Comparison of ENCODE assay signal across 8 cellular contexts in the genomic region with DNA sequence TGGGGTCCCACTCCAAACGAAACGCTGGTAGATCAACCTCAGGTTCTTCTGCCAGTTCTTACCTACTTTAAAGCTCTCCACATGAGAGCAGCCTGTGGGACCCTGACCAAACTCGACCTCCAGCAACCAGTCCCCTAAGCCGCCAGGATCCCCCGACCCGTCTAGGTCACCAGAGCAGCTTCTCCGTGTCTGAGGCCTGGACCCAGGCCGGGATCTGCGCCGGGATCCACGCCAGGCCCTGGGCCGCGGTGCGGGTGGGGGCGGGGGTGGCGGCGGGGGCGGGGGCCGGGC. TPM values are rescaled to one million over a fixed set of nuclear protein-coding genes. Genes with fewer than 3 reads are reported as not detected.
DNase-seq lines count a peak whose midpoint lies in the region; ATAC-seq and TF ChIP-seq lines count a peak whose summit lies in the region.

No MANE protein-coding gene starts in this region.

- H3K9ac ChIP-seq in neural cell (ENCODE audit: low read length): peak overlapping the region; percentile 56

- H3K9me3 Mint-ChIP-seq in CD4-positive, alpha-beta memory T cell: peaks cover 0 to 2% (median 0%) of the 10 kb centered on the region in 8 donors

- TF ChIP-seq RAD21 in neural cell (conservative IDR thresholded peaks at IDR 0.05): no peak

- H4K20me1 ChIP-seq in neural cell (ENCODE audit: insufficient read depth): no peaks in the 10 kb centered on the region

- no peaks in the 10 kb centered on the region for H3K27me3 ChIP-seq in CD4-positive, alpha-beta memory T cell (ENCODE audit: insufficient read depth, low read length)
- H3K27me3 ChIP-seq in neural cell (ENCODE audit: insufficient read depth, low read depth, low read length): no peaks in the 10 kb centered on the region

- no peaks in the 10 kb centered on the region for H3K9me3 ChIP-seq in CD4-positive, alpha-beta memory T cell (ENCODE audit: control insufficient read depth in 1 of 2, low read length in 2 of 2)
- no peaks in the 10 kb centered on the region for H3K9me3 ChIP-seq in neural cell (ENCODE audit: low read length)

- peaks cover 4 to 18% (median 12%) of the 10 kb centered on the region in 4 donors for H3K4me1 Mint-ChIP-seq in CD4-positive, alpha-beta memory T cell

- ATAC-seq in HG02938 (IDR thresholded peaks at IDR 0.05; ENCODE audit: unreplicated experiment): peak; percentile 9

- intact Hi-C loops in CD4-positive, alpha-beta memory T cell (cut with micrococcal nuclease): no loop called here

- H3K27ac Mint-ChIP-seq in CD4-positive, alpha-beta memory T cell: peak overlapping the region; percentile 49 to 94 (median 72)

- H3K4me1 ChIP-seq in CD4-positive, alpha-beta memory T cell (ENCODE audit: insufficient read depth, low read length): peaks cover 10% of the 10 kb centered on the region

- no peak overlapping the region for H3K27ac ChIP-seq in CD4-positive, alpha-beta memory T cell (ENCODE audit: low read depth, low read length)
- peak overlapping the region; percentile 65 for H3K27ac ChIP-seq in neural cell (ENCODE audit: low read length)

- H3K36me3 ChIP-seq in CD4-positive, alpha-beta memory T cell (ENCODE audit: insufficient read depth, low read length): no peaks in the 10 kb centered on the region
- no peaks in the 10 kb centered on the region for H3K36me3 ChIP-seq in neural cell (ENCODE audit: insufficient read depth, low read length)

- POLR2A ChIA-PET in CD4-positive, alpha-beta memory T cell (lab: Charles Lee; ENCODE audit: partially characterized antibody): interaction anchor here (0.8 to 3.3 kb wide), 9 partner anchors 36 to 1804 kb away, joined by 3 to 50 read pairs (median 9); partner anchors contain the start of genes APEX2, MAGEH1, RRAGB and UBQLN2

- peak overlapping the region; percentile 33 for H2AFZ ChIP-seq in neural cell (ENCODE audit: low read depth, low read length)

- no peaks in the 10 kb centered on the region for H3K27me3 Mint-ChIP-seq in CD4-positive, alpha-beta memory T cell

- DNase-seq in CD4-positive, alpha-beta memory T cell: no peak
- DNase-seq in cardiac fibroblast (ENCODE audit: low read depth in 2 of 2) (no peak), AG20443 (ENCODE audit: low spot score) (no peak), inferior parietal cortex (ENCODE audit: extremely low spot score) (no peak), NCI-H1417 treated with DMSO at 0.1 percent for 48 hours (lab: John Stamatoyannopoulos, UW) (no peak)
- DNase-seq in activated effector memory CD4-positive, alpha-beta T cell treated with Interleukin-2 at 50 U/mL for 16 hours: no peak

- peak overlapping the region; percentile 76 to 90 (median 83) for H3K4me3 Mint-ChIP-seq in CD4-positive, alpha-beta memory T cell

- H3K36me3 Mint-ChIP-seq in CD4-positive, alpha-beta memory T cell: peaks cover 0 to 5% of the 10 kb centered on the region in 2 donors

- H3K9me2 ChIP-seq in neural cell (ENCODE audit: insufficient read depth, low read length): no peaks in the 10 kb centered on the region

- H3F3A ChIP-seq in neural cell (ENCODE audit: insufficient read depth, low read length, poor library complexity, severe bottlenecking): no peaks in the 10 kb centered on the region

- no peak for TF ChIP-seq EP300 in neural cell (conservative IDR thresholded peaks at IDR 0.05; ENCODE audit: poor library complexity, severe bottlenecking)

- CTCF ChIA-PET in CD4-positive, alpha-beta memory T cell (lab: Charles Lee; ENCODE audit: partially characterized antibody): interaction anchor here (1.2 to 2.5 kb wide), 6 partner anchors 36 to 849 kb away, joined by 3 to 16 read pairs (median 7); partner anchors contain the start of genes MAGEH1 and RRAGB

- H3K4me3 ChIP-seq in CD4-positive, alpha-beta memory T cell (ENCODE audit: low read length in 2 of 2): no peak overlapping the region
- peak overlapping the region; percentile 15 to 18 for H3K4me3 ChIP-seq in cardiac fibroblast (replicated peaks in 1 of 2; ENCODE audit: low read depth in 2 of 2, low read length in 2 of 2)
- peak overlapping the region; percentile 76 for H3K4me3 ChIP-seq in neural cell (ENCODE audit: low read length)

- H3K79me2 ChIP-seq in neural cell (replicated peaks; ENCODE audit: insufficient read depth, low read length): no peaks in the 10 kb centered on the region

- peak overlapping the region; percentile 44 for H3K4me2 ChIP-seq in neural cell (ENCODE audit: low read length)

- TF ChIP-seq CTCF in cardiac fibroblast (IDR thresholded peaks at IDR 0.05; ENCODE audit: low read depth, low read length) (no peak), neural cell (IDR thresholded peaks at IDR 0.05; ENCODE audit: poor library complexity, severe bottlenecking) (no peak)

TF ChIP-seq in neural cell, 6 proteins besides CTCF, POLR2A, EP300 and RAD21:
- TF ChIP-seq MXI1 (conservative IDR thresholded peaks at IDR 0.05; ENCODE audit: poor library complexity, severe bottlenecking) (no peak), TAF1 (IDR thresholded peaks at IDR 0.05; ENCODE audit: low read depth) (no peak), REST (IDR thresholded peaks at IDR 0.05; ENCODE audit: borderline replicate concordance) (no peak), SMC3 (conservative IDR thresholded peaks at IDR 0.05; ENCODE audit: poor library complexity) (no peak), EZH2 (IDR thresholded peaks at IDR 0.05; ENCODE audit: borderline replicate concordance, insufficient read depth, low read length, poor library complexity, severe bottlenecking) (no peak), POLR2AphosphoS5 (IDR thresholded peaks at IDR 0.05) (no peak)
TF ChIP-seq in neural cell: peak in this region for 0.

RNA-seq across cellular contexts. Expression of gene USP51, which starts 1.4 kb away (rescaled TPM):
- total RNA-seq in CD4-positive, alpha-beta memory T cell: 1 to 10 TPM; 2.7 to 3.0 TPM
- under 1 TPM in 1 of 2 donors, not detected in 1; 0.11 TPM for polyA plus RNA-seq in CD4-positive, alpha-beta memory T cell
- polyA plus RNA-seq in neural cell: 1.4 TPM in 2 replicates
- 6.3 and 12.8 TPM in 2 replicates for polyA minus RNA-seq in neural cell

RNA-seq across cellular contexts. Expression of gene MAGEH1, which starts 36.3 kb away (rescaled TPM):
- total RNA-seq in CD4-positive, alpha-beta memory T cell: 10 to 100 TPM; 26.9 to 28.8 TPM
- polyA plus RNA-seq in CD4-positive, alpha-beta memory T cell: 10 to 100 TPM; 47.5 to 47.7 TPM
- 240 and 262 TPM in 2 replicates for polyA plus RNA-seq in neural cell
- 111 and 112 TPM in 2 replicates for polyA minus RNA-seq in neural cell

Comparison
In these comparisons a context has a peak if more than half of its experiments do, and no peak if none do; other contexts are left out.
1. H3K4me3 ChIP-seq: peak in cardiac fibroblast (2 of 2) and neural cell (single experiment); none in CD4-positive, alpha-beta memory T cell (0 of 2).